Comparison of ENCODE assay signal across 19 cellular contexts in the genomic region with DNA sequence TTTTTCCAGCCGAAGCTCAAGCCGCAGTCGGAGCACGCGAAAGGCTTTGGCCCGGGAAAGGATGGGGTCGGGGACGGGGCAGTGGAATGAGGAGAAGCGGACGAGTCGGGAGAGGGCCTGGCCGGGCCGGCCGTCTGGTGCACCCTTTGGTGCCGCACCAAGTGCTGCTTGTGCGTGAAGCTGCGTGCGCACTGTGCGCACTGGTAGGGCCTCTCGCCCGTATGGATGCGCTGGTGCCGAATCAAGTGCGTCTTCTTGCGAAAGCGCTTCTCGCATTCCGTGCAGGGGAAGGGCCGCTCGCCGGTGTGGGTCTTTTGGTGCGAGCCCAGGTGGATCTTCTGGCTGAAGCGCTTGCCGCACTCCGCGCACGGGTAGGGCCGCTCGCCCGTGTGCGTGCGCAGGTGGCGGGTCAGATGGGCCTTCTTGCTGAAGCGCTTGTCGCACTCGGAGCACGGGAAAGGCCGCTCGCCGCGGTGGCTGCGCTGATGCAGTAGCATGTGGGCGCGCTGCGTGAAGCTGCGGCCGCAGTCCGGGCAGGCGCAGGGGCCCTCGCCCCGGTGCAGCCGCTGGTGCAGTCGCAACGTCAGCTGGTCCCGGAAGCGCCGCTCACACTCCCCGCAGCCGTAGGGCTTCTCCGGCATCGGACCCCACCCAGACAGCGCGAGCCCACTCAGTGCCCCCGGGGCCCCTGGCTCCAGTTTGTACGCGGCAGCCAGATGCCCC. TPM values are rescaled to one million over a fixed set of nuclear protein-coding genes. Genes with fewer than 3 reads are reported as not detected.
A peak's percentile ranks its signal among the peaks of the same experiment; 100 is the strongest.
DNase-seq lines count a peak whose midpoint lies in the region; ATAC-seq and TF ChIP-seq lines count a peak whose summit lies in the region.
"Had no signal": no experiment of that assay in that cellular context is flagged by ENCODE, and none has a peak within 500 bp of the region (broad histone marks: within the 10 kb centered on the region; RNA-seq: fewer than 3 reads in every experiment).

No MANE protein-coding gene starts in this region.

- peaks cover 5% of the 10 kb centered on the region for H3K4me1 Mint-ChIP-seq in glutamatergic neuron (ENCODE audit: low read depth, unreplicated experiment)
- H3K4me1 Mint-ChIP-seq in nephron progenitor cell = peaks cover 51% of the 10 kb centered on the region
- no peaks in the 10 kb centered on the region for H3K4me1 Mint-ChIP-seq in activated CD4-positive, alpha-beta T cell treated with anti-CD3 and anti-CD28 coated beads, Interleukin-2, amount 10 ng/mL, durations not matched to agents 24 days and 14 days

- ATAC-seq in SK-N-SH treated with all-trans-retinoic acid at 6 μM for 48 hours (peak; percentile 10), upper lobe of right lung (peak; percentile 17), HG02759 (IDR thresholded peaks at IDR 0.05; ENCODE audit: unreplicated experiment) (no peak)
- ATAC-seq: sciatic nerve had no signal

- no peaks in the 10 kb centered on the region for H3K9me3 ChIP-seq in upper lobe of right lung
- H3K9me3 ChIP-seq: SJCRH30 had no signal

- H3K36me3 Mint-ChIP-seq in glutamatergic neuron (ENCODE audit: unreplicated experiment) = peaks cover 19% of the 10 kb centered on the region
- peaks cover 45% of the 10 kb centered on the region for H3K36me3 Mint-ChIP-seq in nephron progenitor cell (ENCODE audit: low read depth)
- H3K36me3 Mint-ChIP-seq in activated CD4-positive, alpha-beta T cell treated with anti-CD3 and anti-CD28 coated beads, Interleukin-2, amount 10 ng/mL, durations not matched to agents 24 days and 14 days (ENCODE audit: low read depth) = no peaks in the 10 kb centered on the region

- TF ChIP-seq CTCF in glutamatergic neuron (IDR thresholded peaks at IDR 0.05; ENCODE audit: partially characterized antibody, unreplicated experiment) (no peak), nephron progenitor cell (IDR thresholded peaks at IDR 0.05) (no peak), upper lobe of right lung (IDR thresholded peaks at IDR 0.05) (no peak), GM10266 (IDR thresholded peaks at IDR 0.05; ENCODE audit: control insufficient read depth, insufficient read depth, low read depth, missing control alignments) (no peak)

- DNase-seq in glutamatergic neuron (peak; percentile 65), nephron progenitor cell (peak; percentile 63), upper lobe of right lung (no peak), GM10266 (ENCODE audit: extremely low spot score) (no peak)
- DNase-seq in activated CD4-positive, alpha-beta T cell treated with anti-CD3 and anti-CD28 coated beads, Interleukin-2, amount 10 ng/mL, durations not matched to agents 24 days and 14 days = no peak
- DNase-seq: activated CD4-positive, alpha-beta T cell treated with anti-CD3 and anti-CD28 coated beads for 1 hour; activated CD8-positive, alpha-beta memory T cell treated with anti-CD3 and anti-CD28 coated beads, Interleukin-2, amount 50 U/mL, for 4 hours; activated gamma-delta T cell; foreskin fibroblast; mammary epithelial cell; NCI-H1048; NCI-H2029 treated with DMSO at 0.1 percent for 48 hours; NCI-H524 treated with DMSO at 0.1 percent for 48 hours; SJCRH30; T-helper 9 cell had no signal

- H3K27ac Mint-ChIP-seq in glutamatergic neuron (ENCODE audit: unreplicated experiment) = no peak overlapping the region
- H3K27ac Mint-ChIP-seq in nephron progenitor cell = no peak overlapping the region
- H3K27ac Mint-ChIP-seq in activated CD4-positive, alpha-beta T cell treated with anti-CD3 and anti-CD28 coated beads, Interleukin-2, amount 10 ng/mL, durations not matched to agents 24 days and 14 days = no peak overlapping the region

- intact Hi-C loops in upper lobe of right lung (cut with DNase I) = no loop called here
- intact Hi-C loops in activated CD4-positive, alpha-beta T cell treated with anti-CD3 and anti-CD28 coated beads, Interleukin-2, amount 10 ng/mL, durations not matched to agents 24 days and 14 days (cut with micrococcal nuclease) = no loop called here

- H3K27me3 Mint-ChIP-seq in glutamatergic neuron (ENCODE audit: unreplicated experiment) = peaks cover 34% of the 10 kb centered on the region
- H3K27me3 Mint-ChIP-seq in nephron progenitor cell (ENCODE audit: low read depth, poor library complexity) = peaks cover 99% of the 10 kb centered on the region
- H3K27me3 Mint-ChIP-seq in activated CD4-positive, alpha-beta T cell treated with anti-CD3 and anti-CD28 coated beads, Interleukin-2, amount 10 ng/mL, durations not matched to agents 24 days and 14 days = peaks cover 11% of the 10 kb centered on the region

- no peak overlapping the region for H3K4me3 ChIP-seq in upper lobe of right lung
- H3K4me3 ChIP-seq: SJCRH30 had no signal

- peaks cover 15% of the 10 kb centered on the region for H3K9me3 Mint-ChIP-seq in glutamatergic neuron (ENCODE audit: unreplicated experiment)
- peaks cover 9% of the 10 kb centered on the region for H3K9me3 Mint-ChIP-seq in nephron progenitor cell
- no peaks in the 10 kb centered on the region for H3K9me3 Mint-ChIP-seq in activated CD4-positive, alpha-beta T cell treated with anti-CD3 and anti-CD28 coated beads, Interleukin-2, amount 10 ng/mL, durations not matched to agents 24 days and 14 days

- H3K4me1 ChIP-seq in upper lobe of right lung = no peaks in the 10 kb centered on the region
- H3K4me1 ChIP-seq: SJCRH30 had no signal

- peaks cover 31% of the 10 kb centered on the region for H3K36me3 ChIP-seq in upper lobe of right lung
- H3K36me3 ChIP-seq: SJCRH30 had no signal

- H3K4me3 Mint-ChIP-seq in glutamatergic neuron (ENCODE audit: unreplicated experiment) = peak overlapping the region; percentile 94
- peak overlapping the region; percentile 82 for H3K4me3 Mint-ChIP-seq in nephron progenitor cell
- H3K4me3 Mint-ChIP-seq in activated CD4-positive, alpha-beta T cell treated with anti-CD3 and anti-CD28 coated beads, Interleukin-2, amount 10 ng/mL, durations not matched to agents 24 days and 14 days = no peak overlapping the region

- H3K27ac ChIP-seq in upper lobe of right lung = no peak overlapping the region
- H3K27ac ChIP-seq: KMS-11, SJCRH30 had no signal

- no peaks in the 10 kb centered on the region for H3K27me3 ChIP-seq in upper lobe of right lung

TF ChIP-seq in SK-N-SH treated with all-trans-retinoic acid at 6 μM for 48 hours, 23 proteins besides CTCF, POLR2A, EP300 and RAD21:
- TF ChIP-seq TOX (CRISPR knock-in tag; IDR thresholded peaks at IDR 0.05; ENCODE audit: borderline replicate concordance) (no peak), ESRRG (CRISPR knock-in tag; IDR thresholded peaks at IDR 0.05) (no peak), ZC3H10 (CRISPR knock-in tag; IDR thresholded peaks at IDR 0.05) (no peak)

RNA-seq across cellular contexts. Expression of gene ZNF467, which starts 7.8 kb away (rescaled TPM):
- total RNA-seq in glutamatergic neuron (ENCODE audit: unreplicated experiment) = 1.4 TPM
- 35.3 TPM for total RNA-seq in upper lobe of right lung
- total RNA-seq in activated CD4-positive, alpha-beta T cell treated with anti-CD3 and anti-CD28 coated beads, Interleukin-2, amount 10 ng/mL, durations not matched to agents 24 days and 14 days = 0.21 TPM in 1 of 2 replicates, not detected in the other
- total RNA-seq: SJCRH30 had no signal

Comparison
In these comparisons a context has a peak if more than half of its experiments do, and no peak if none do; other contexts are left out.
1. DNase-seq: peak in glutamatergic neuron (single experiment) and nephron progenitor cell (single experiment); none in upper lobe of right lung (single experiment), activated CD4-positive, alpha-beta T cell treated with anti-CD3 and anti-CD28 coated beads, Interleukin-2, amount 10 ng/mL, durations not matched to agents 24 days and 14 days (single experiment) and GM10266 (single experiment).
2. RNA of gene ZNF467, which starts 7.8 kb away (total RNA-seq): 35.3 TPM in upper lobe of right lung (single experiment); 1.4 TPM in glutamatergic neuron (single experiment) and 0.21 TPM in activated CD4-positive, alpha-beta T cell treated with anti-CD3 and anti-CD28 coated beads, Interleukin-2, amount 10 ng/mL, durations not matched to agents 24 days and 14 days; every median in the first group is over 10 times any median in the second.